21 cellular contexts compared by ENCODE assay signal in the genomic region with DNA sequence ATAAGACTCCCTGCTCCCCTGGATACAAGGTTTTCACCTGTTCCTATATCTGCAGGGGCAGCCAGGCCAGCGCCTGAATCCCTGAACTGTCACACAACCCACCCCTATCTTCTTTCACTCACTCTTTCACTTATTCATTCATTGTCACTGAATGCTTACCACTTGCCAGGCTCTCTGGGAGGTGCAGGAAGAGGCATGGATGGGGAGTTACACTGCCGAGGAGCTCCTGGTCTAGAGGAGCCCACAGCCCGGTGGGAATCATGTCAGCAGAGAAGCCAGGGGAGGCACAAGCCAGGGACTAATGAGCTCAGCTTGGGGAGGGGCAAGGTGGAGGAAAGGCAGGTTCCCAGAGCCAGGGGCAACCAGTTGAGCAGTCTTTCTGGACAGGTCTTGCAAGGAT.
"Had no signal": no experiment of that assay in that cellular context is flagged by ENCODE, and none has a peak within 500 bp of the region (broad histone marks: within the 10 kb centered on the region; RNA-seq: fewer than 3 reads in every experiment).

No MANE protein-coding gene starts in this region.

- H3K27ac ChIP-seq: ascending aorta, dorsolateral prefrontal cortex, neutrophil, skin epidermis, suprapubic skin had no signal

- FAIRE-seq: bronchial epithelial cell, islet of Langerhans had no signal

- H3K36me3 ChIP-seq: ascending aorta, gastroesophageal sphincter, neutrophil, suprapubic skin had no signal

- H3K9me3 ChIP-seq: ascending aorta, neutrophil, suprapubic skin had no signal

- ATAC-seq: activated CD4-positive, CD25-positive, alpha-beta regulatory T cell treated with anti-CD3 and anti-CD28 coated beads, Interleukin-2, amount 50 U/mL, for 24 hours; activated naive CD8-positive, alpha-beta T cell treated with anti-CD3 and anti-CD28 coated beads, Interleukin-2, amount 50 U/mL, for 24 hours; gastroesophageal sphincter; left colon; T-cell had no signal

- H3K4me3 ChIP-seq: ascending aorta, dorsolateral prefrontal cortex, gastroesophageal sphincter, lung, skin epidermis, suprapubic skin had no signal

- H3K27me3 ChIP-seq: ascending aorta, gastroesophageal sphincter, suprapubic skin had no signal

- DNase-seq: activated CD4-positive, alpha-beta T cell treated with anti-CD3 and anti-CD28 coated beads, Interleukin-2, amount 50 U/mL, for 4 hours; activated naive CD4-positive, alpha-beta T cell treated with anti-CD3 and anti-CD28 coated beads for 36 hours; activated naive CD8-positive, alpha-beta T cell treated with anti-CD3 and anti-CD28 coated beads, Interleukin-2, amount 50 U/mL, for 24 hours; activated T-cell treated with anti-CD3 and anti-CD28 coated beads for 4 hours; erythroblast; left colon; midbrain; stimulated activated CD4-positive, alpha-beta T cell treated with anti-CD3 and anti-CD28 coated beads, Interleukin-4, amount 100 ng/mL, for 4 hours; stimulated activated CD8-positive, alpha-beta memory T cell treated with anti-CD3 and anti-CD28 coated beads, Interleukin-4, amount 100 ng/mL, for 48 hours; T-cell; T-helper 9 cell had no signal
